In genomic region chr5:10734832-10735231, GRCh38 we compare ENCODE assay signal across 28 cellular contexts.
"Had no signal": no experiment of that assay in that cellular context is flagged by ENCODE, and none has a peak within 500 bp of the region (broad histone marks: within the 10 kb centered on the region; RNA-seq: fewer than 3 reads in every experiment).

No MANE protein-coding gene starts in this region.

- ATAC-seq: activated naive CD8-positive, alpha-beta T cell treated with anti-CD3 and anti-CD28 coated beads, Interleukin-2, amount 50 U/mL, for 24 hours; activated T-cell treated with anti-CD3 and anti-CD28 coated beads, Interleukin-2, amount 50 U/mL, for 4 hours; gastroesophageal sphincter; left colon; WTC11 had no signal

- H3K27me3 Mint-ChIP-seq: activated CD4-positive, alpha-beta memory T cell treated with anti-CD3 and anti-CD28 coated beads, Interleukin-2, amount 10 ng/mL, durations not matched to agents 7 days and 5 days; activated CD4-positive, alpha-beta T cell treated with anti-CD3 and anti-CD28 coated beads, Interleukin-2, amount 10 ng/mL, durations not matched to agents 7 days and 5 days; activated naive CD4-positive, alpha-beta T cell treated with anti-CD3 and anti-CD28 coated beads, Interleukin-2, amount 50 U/mL, for 24 hours; activated naive CD8-positive, alpha-beta T cell treated with anti-CD3 and anti-CD28 coated beads, Interleukin-2, amount 50 U/mL, for 24 hours; central memory CD8-positive, alpha-beta T cell; dendritic cell treated with granulocyte-macrophage colony-stimulating factor and Interleukin-4, amounts not matched to agents 40 ng/mL and 50 ng/mL, for 4 days; naive B cell; type B pancreatic cell had no signal

- H3K27me3 ChIP-seq: gastroesophageal sphincter, right atrium auricular region, testis, uterus had no signal

- H3K4me1 Mint-ChIP-seq: activated CD4-positive, alpha-beta memory T cell treated with anti-CD3 and anti-CD28 coated beads, Interleukin-2, amount 10 ng/mL, durations not matched to agents 7 days and 5 days; activated CD4-positive, alpha-beta T cell treated with anti-CD3 and anti-CD28 coated beads, Interleukin-2, amount 10 ng/mL, durations not matched to agents 7 days and 5 days; neural crest cell had no signal

- H3K27ac Mint-ChIP-seq: activated CD4-positive, alpha-beta memory T cell treated with anti-CD3 and anti-CD28 coated beads, Interleukin-2, amount 10 ng/mL, durations not matched to agents 7 days and 5 days; activated CD4-positive, alpha-beta T cell treated with anti-CD3 and anti-CD28 coated beads, Interleukin-2, amount 10 ng/mL, durations not matched to agents 7 days and 5 days; activated naive CD4-positive, alpha-beta T cell treated with anti-CD3 and anti-CD28 coated beads, Interleukin-2, amount 50 U/mL, for 24 hours; activated naive CD8-positive, alpha-beta T cell treated with anti-CD3 and anti-CD28 coated beads, Interleukin-2, amount 50 U/mL, for 24 hours; activated T-helper 2 cell treated with anti-CD3 and anti-CD28 coated beads, Interferon-gamma antibody, Interleukin-2, Interleukin-4, amounts not matched to agents 10 μg/mL and 5 μg/mL and 100 μg/mL, durations not matched to agents 14 hours and 24 hours and 36 hours; T-helper 1 cell treated with Interleukin-12 subunit alpha and Interleukin-12 subunit beta and Interleukin-4 antibody, amounts not matched to agents 30 μg/mL and 1 μg/mL, for 36 hours; type B pancreatic cell; WTC11 had no signal

- H3K4me1 ChIP-seq: testis, uterus had no signal

- H3K9me3 Mint-ChIP-seq: activated naive CD4-positive, alpha-beta T cell treated with anti-CD3 and anti-CD28 coated beads, Interleukin-2, amount 50 U/mL, for 24 hours; activated T-cell treated with anti-CD3 and anti-CD28 coated beads, Interleukin-2, amount 50 U/mL, for 4 hours; central memory CD8-positive, alpha-beta T cell; T-helper 1 cell treated with Interleukin-12 subunit alpha and Interleukin-12 subunit beta and Interleukin-4 antibody, amounts not matched to agents 30 μg/mL and 1 μg/mL, for 36 hours; type B pancreatic cell had no signal

- H3K4me3 ChIP-seq: gastroesophageal sphincter, right atrium auricular region, testis, uterus had no signal

- H3K4me3 Mint-ChIP-seq: activated CD4-positive, alpha-beta memory T cell treated with anti-CD3 and anti-CD28 coated beads, Interleukin-2, amount 10 ng/mL, durations not matched to agents 7 days and 5 days; activated CD4-positive, alpha-beta T cell treated with anti-CD3 and anti-CD28 coated beads, Interleukin-2, amount 10 ng/mL, durations not matched to agents 7 days and 5 days; activated naive CD4-positive, alpha-beta T cell treated with anti-CD3 and anti-CD28 coated beads, Interleukin-2, amount 50 U/mL, for 24 hours; activated naive CD8-positive, alpha-beta T cell treated with anti-CD3 and anti-CD28 coated beads, Interleukin-2, amount 50 U/mL, for 24 hours; activated T-cell treated with anti-CD3 and anti-CD28 coated beads, Interleukin-2, amount 50 U/mL, for 4 hours; central memory CD8-positive, alpha-beta T cell; dendritic cell treated with granulocyte-macrophage colony-stimulating factor and Interleukin-4, amounts not matched to agents 40 ng/mL and 50 ng/mL, for 4 days; mesothelial cell of epicardium; neural crest cell; T-helper 1 cell treated with Interleukin-12 subunit alpha and Interleukin-12 subunit beta and Interleukin-4 antibody, amounts not matched to agents 30 μg/mL and 1 μg/mL, for 36 hours; type B pancreatic cell; WTC11 had no signal

- DNase-seq: activated CD4-positive, alpha-beta memory T cell treated with anti-CD3 and anti-CD28 coated beads, Interleukin-2, amount 10 ng/mL, durations not matched to agents 7 days and 5 days; activated CD4-positive, alpha-beta T cell treated with anti-CD3 and anti-CD28 coated beads for 1 hour; activated CD4-positive, alpha-beta T cell treated with anti-CD3 and anti-CD28 coated beads, Interleukin-2, amount 10 ng/mL, durations not matched to agents 7 days and 5 days; activated naive CD8-positive, alpha-beta T cell treated with anti-CD3 and anti-CD28 coated beads, Interleukin-2, amount 50 U/mL, for 24 hours; activated T-cell treated with anti-CD3 and anti-CD28 coated beads, Interleukin-2, amount 50 U/mL, for 4 hours; amygdala; effector CD4-positive, alpha-beta T cell; head of caudate nucleus; hippocampal formation; left colon; naive B cell; stimulated activated CD4-positive, alpha-beta T cell treated with anti-CD3 and anti-CD28 coated beads, Interleukin-15, amount 100 ng/mL, for 24 hours; stimulated activated CD4-positive, alpha-beta T cell treated with anti-CD3 and anti-CD28 coated beads, Interleukin-2, amount 100 ng/mL, for 24 hours; stimulated activated naive CD4-positive, alpha-beta T cell treated with Interleukin-2 at 50 U/mL for 16 hours; T1000; testis; uterus had no signal

- H3K36me3 ChIP-seq: right atrium auricular region, uterus had no signal

- H3K9me3 ChIP-seq: gastroesophageal sphincter, right atrium auricular region, testis, uterus had no signal

- H3K27ac ChIP-seq: gastroesophageal sphincter, right atrium auricular region, testis had no signal
